15 cellular contexts compared by ENCODE assay signal in the genomic region with DNA sequence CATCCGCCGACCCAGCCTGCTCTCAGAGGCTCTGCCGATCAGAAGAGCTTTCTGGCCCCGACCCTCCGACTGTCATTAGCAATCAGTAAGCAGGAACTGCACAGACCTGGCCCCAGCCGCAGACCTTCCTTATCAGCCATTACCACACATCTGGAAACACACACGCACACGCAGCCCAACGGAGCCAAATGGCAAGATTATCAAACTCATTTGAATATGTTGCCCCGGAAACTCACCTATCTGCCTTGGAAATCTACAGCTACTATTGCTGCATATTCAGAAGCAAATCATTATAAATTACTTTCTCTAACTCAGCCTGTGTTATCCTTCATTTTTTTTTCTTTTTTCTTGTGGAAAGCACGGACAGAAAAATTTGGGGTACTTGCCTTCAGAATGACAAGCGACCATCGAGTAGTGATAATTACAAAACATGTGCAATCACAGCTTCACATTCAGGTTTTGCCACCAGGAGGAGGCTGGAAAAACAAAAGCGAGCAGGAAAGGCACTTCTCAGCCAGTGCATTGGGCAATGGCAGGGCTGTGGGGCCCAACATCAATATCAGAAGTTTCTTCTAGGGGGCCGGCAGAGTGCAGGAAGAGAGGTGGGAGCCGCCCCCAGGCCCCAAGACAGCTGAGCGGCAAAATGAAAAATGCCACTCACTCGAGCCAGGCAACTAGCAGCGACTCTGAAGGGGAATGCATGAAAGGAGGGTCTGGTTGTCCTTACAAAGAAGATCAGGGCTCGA.
DNase-seq lines count a peak whose midpoint lies in the region; ATAC-seq and TF ChIP-seq lines count a peak whose summit lies in the region.
"Had no signal": no experiment of that assay in that cellular context is flagged by ENCODE, and none has a peak within 500 bp of the region (broad histone marks: within the 10 kb centered on the region; RNA-seq: fewer than 3 reads in every experiment).

No MANE protein-coding gene starts in this region.

- CTCF ChIA-PET in SK-N-SH (lab: Yijun Ruan, JAX), result interaction anchor here (0.8 to 4.2 kb wide), 17 partner anchors 13 to 127 kb away, joined by 3 to 24 read pairs (median 3); no protein-coding TSS in a partner anchor

- peaks cover 22% of the 10 kb centered on the region for H3F3A ChIP-seq in SK-N-SH (replicated peaks; ENCODE audit: insufficient read depth)

- H3K36me3 ChIP-seq in SK-N-SH (replicated peaks in 1 of 2; ENCODE audit: control insufficient read depth in 1 of 2, insufficient read depth in 2 of 2, low read length in 1 of 2), result no peaks in the 10 kb centered on the region

- H3K79me2 ChIP-seq in SK-N-SH (ENCODE audit: insufficient read depth), result peaks cover 87% of the 10 kb centered on the region

- 42% methylated on average over 19 of the region's 20 CpGs for WGBS in SK-N-SH (ENCODE audit: low lambda C conversion rate)

- H3K27me3 ChIP-seq in SK-N-SH (ENCODE audit: insufficient read depth), result no peaks in the 10 kb centered on the region

- peaks cover 26 to 75% of the 10 kb centered on the region in 2 experiments for H3K4me1 ChIP-seq in SK-N-SH (ENCODE audit: control insufficient read depth in 1 of 2, insufficient read depth in 2 of 2, low read depth in 1 of 2, low read length in 1 of 2)

- H4K20me1 ChIP-seq in SK-N-SH (ENCODE audit: insufficient read depth), result peaks cover 18% of the 10 kb centered on the region; the same call in 1 of the 2 replicates

- ATAC-seq in activated CD4-positive, CD25-positive, alpha-beta regulatory T cell treated with anti-CD3 and anti-CD28 coated beads, Interleukin-2, amount 50 U/mL, for 24 hours, result peak; percentile 17 to 72
- ATAC-seq in GM18907 (IDR thresholded peaks at IDR 0.05; ENCODE audit: unreplicated experiment), result no peak

- TF ChIP-seq CTCF in SK-N-SH (IDR thresholded peaks at IDR 0.05) (no peak; the same call in 1 of the 2 replicates), astrocyte of the cerebellum (IDR thresholded peaks at IDR 0.05; ENCODE audit: low read depth, low read length, missing control alignments) (peak; percentile 5), neural crest cell (conservative IDR thresholded peaks at IDR 0.05) (peak; percentile 44)

- in situ Hi-C loops in astrocyte of the cerebellum (cut with HindIII; ENCODE audit: low sequenced_read_pairs), result no loop called here

- H3K9me3 ChIP-seq in SK-N-SH, result no peaks in the 10 kb centered on the region

- H3K27me3 Mint-ChIP-seq in neural crest cell (ENCODE audit: low read depth), result no peaks in the 10 kb centered on the region

- peaks cover 30% of the 10 kb centered on the region for H3K4me1 Mint-ChIP-seq in neural crest cell

- 0 out of 2 replicates have a peak overlapping the region, but pooled peaks have one; percentile 5 for H3K9ac ChIP-seq in SK-N-SH

- H3K9me3 Mint-ChIP-seq in neural crest cell, result peaks cover 6% of the 10 kb centered on the region
- H3K9me3 Mint-ChIP-seq: T-helper 1 cell treated with Interleukin-12 subunit alpha and Interleukin-12 subunit beta and Interleukin-4 antibody, amounts not matched to agents 30 μg/mL and 1 μg/mL, for 36 hours had no signal

- H3K36me3 Mint-ChIP-seq in neural crest cell (ENCODE audit: low read depth), result peaks cover 11% of the 10 kb centered on the region

- peak overlapping the region; percentile 81 for H3K27ac Mint-ChIP-seq in neural crest cell (ENCODE audit: unreplicated experiment)
- H3K27ac Mint-ChIP-seq: immature natural killer cell; T-helper 1 cell treated with Interleukin-12 subunit alpha and Interleukin-12 subunit beta and Interleukin-4 antibody, amounts not matched to agents 30 μg/mL and 1 μg/mL, for 36 hours had no signal

- peak; percentile 36 for TF ChIP-seq RAD21 in SK-N-SH (IDR thresholded peaks at IDR 0.05; ENCODE audit: low read length)

- H2AFZ ChIP-seq in SK-N-SH (ENCODE audit: low read depth), result no peak overlapping the region

- POLR2A ChIA-PET in SK-N-SH (lab: Yijun Ruan, JAX), result interaction anchor here (0.8 to 1.4 kb wide), 8 partner anchors 12 to 124 kb away, joined by 3 to 6 read pairs (median 4); no protein-coding TSS in a partner anchor

- no peaks in the 10 kb centered on the region for H3K9me2 ChIP-seq in SK-N-SH

- peak overlapping the region; percentile 60 for H3K4me2 ChIP-seq in SK-N-SH

- H3K4me3 ChIP-seq in SK-N-SH (ENCODE audit: low read depth in 2 of 2, low read length in 1 of 2), result no peak overlapping the region
- no peak overlapping the region for H3K4me3 ChIP-seq in astrocyte of the cerebellum (ENCODE audit: low read depth, low read length)

- H3K4me3 Mint-ChIP-seq in neural crest cell, result no peak overlapping the region
- H3K4me3 Mint-ChIP-seq: immature natural killer cell; T-helper 1 cell treated with Interleukin-12 subunit alpha and Interleukin-12 subunit beta and Interleukin-4 antibody, amounts not matched to agents 30 μg/mL and 1 μg/mL, for 36 hours had no signal

- H3K27ac ChIP-seq in SK-N-SH (ENCODE audit: low read depth in 2 of 2, low read length in 1 of 2), result peak overlapping the region; percentile 45 to 98; a peak in 3 of 4 replicates
- H3K27ac ChIP-seq: epithelial cell of prostate had no signal

- no peak for DNase-seq in activated CD4-positive, CD25-positive, alpha-beta regulatory T cell (lab: John Stamatoyannopoulos, UW)
- DNase-seq in SK-N-SH, result peak; percentile 92
- no peak for DNase-seq in astrocyte of the cerebellum (ENCODE audit: low read depth)
- no peak for DNase-seq in neural crest cell (ENCODE audit: low read depth, low spot score)
- no peak for DNase-seq in pons (ENCODE audit: low spot score)
- DNase-seq in iPS-NIHi7 (ENCODE audit: extremely low spot score), result no peak
- DNase-seq: 8988T; H7; immature natural killer cell; MV-4-11; NK-92 treated with Interleukin-12 subunit alpha and Interleukin-12 subunit beta, amount 100 ng/mL, for 24 hours had no signal

- TF ChIP-seq EP300 in SK-N-SH (IDR thresholded peaks at IDR 0.05; ENCODE audit: borderline replicate concordance in 1 of 2, low read depth in 1 of 2, low read length in 1 of 2), result peak in 1 of 2 experiments; percentile 95; a peak in 2 of 4 replicates

TF ChIP-seq in SK-N-SH, 30 proteins besides CTCF, POLR2A, EP300 and RAD21 (continues in another document):
- TF ChIP-seq TEAD4 (IDR thresholded peaks at IDR 0.05; ENCODE audit: borderline replicate concordance, insufficient read depth), result no peak
- TF ChIP-seq RXRA (IDR thresholded peaks at IDR 0.05; ENCODE audit: borderline replicate concordance, low read depth), result no peak
- no peak for TF ChIP-seq NFIC (IDR thresholded peaks at IDR 0.05; ENCODE audit: borderline replicate concordance)
- TF ChIP-seq IRF3 (IDR thresholded peaks at IDR 0.05; ENCODE audit: low read depth, low read length), result no peak
- no peak for TF ChIP-seq RFX5 (IDR thresholded peaks at IDR 0.05; ENCODE audit: low read length)
- peak; percentile 4; the same call in 1 of the 2 replicates for TF ChIP-seq SMC3 (IDR thresholded peaks at IDR 0.05; ENCODE audit: low read depth, low read length)
- no peak for TF ChIP-seq EZH2phosphoT487 (IDR thresholded peaks at IDR 0.05; ENCODE audit: borderline replicate concordance, low read depth)
- TF ChIP-seq MXI1 (IDR thresholded peaks at IDR 0.05; ENCODE audit: low read depth, low read length), result peak; percentile 81
- no peak for TF ChIP-seq JUND (IDR thresholded peaks at IDR 0.05)
- TF ChIP-seq FOXJ3 (CRISPR knock-in tag; IDR thresholded peaks at IDR 0.05), result peak; percentile 90
- TF ChIP-seq REST (IDR thresholded peaks at IDR 0.05; ENCODE audit: low read depth, low read length), result no peak
- TF ChIP-seq RCOR1 (IDR thresholded peaks at IDR 0.05; ENCODE audit: low read length), result peak; percentile 93
- TF ChIP-seq CHD2 (IDR thresholded peaks at IDR 0.05; ENCODE audit: low read length, partially characterized antibody), result peak; percentile 71
- TF ChIP-seq TAF1 (IDR thresholded peaks at IDR 0.05; ENCODE audit: borderline replicate concordance, low read depth, low read length), result no peak
- TF ChIP-seq GATA2 (CRISPR knock-in tag; IDR thresholded peaks at IDR 0.05), result peak; percentile 99
- no peak for TF ChIP-seq NRF1 (IDR thresholded peaks at IDR 0.05; ENCODE audit: low read depth, low read length)
- no peak for TF ChIP-seq SIN3A (IDR thresholded peaks at IDR 0.05; ENCODE audit: borderline replicate concordance, low read depth, low read length)
- peak; percentile 71 for TF ChIP-seq TCF12 (IDR thresholded peaks at IDR 0.05)
- no peak for TF ChIP-seq FOSL2 (IDR thresholded peaks at IDR 0.05; ENCODE audit: borderline replicate concordance, low read depth)
